Comparison of ENCODE assay signal across 8 cellular contexts in the genomic region with DNA sequence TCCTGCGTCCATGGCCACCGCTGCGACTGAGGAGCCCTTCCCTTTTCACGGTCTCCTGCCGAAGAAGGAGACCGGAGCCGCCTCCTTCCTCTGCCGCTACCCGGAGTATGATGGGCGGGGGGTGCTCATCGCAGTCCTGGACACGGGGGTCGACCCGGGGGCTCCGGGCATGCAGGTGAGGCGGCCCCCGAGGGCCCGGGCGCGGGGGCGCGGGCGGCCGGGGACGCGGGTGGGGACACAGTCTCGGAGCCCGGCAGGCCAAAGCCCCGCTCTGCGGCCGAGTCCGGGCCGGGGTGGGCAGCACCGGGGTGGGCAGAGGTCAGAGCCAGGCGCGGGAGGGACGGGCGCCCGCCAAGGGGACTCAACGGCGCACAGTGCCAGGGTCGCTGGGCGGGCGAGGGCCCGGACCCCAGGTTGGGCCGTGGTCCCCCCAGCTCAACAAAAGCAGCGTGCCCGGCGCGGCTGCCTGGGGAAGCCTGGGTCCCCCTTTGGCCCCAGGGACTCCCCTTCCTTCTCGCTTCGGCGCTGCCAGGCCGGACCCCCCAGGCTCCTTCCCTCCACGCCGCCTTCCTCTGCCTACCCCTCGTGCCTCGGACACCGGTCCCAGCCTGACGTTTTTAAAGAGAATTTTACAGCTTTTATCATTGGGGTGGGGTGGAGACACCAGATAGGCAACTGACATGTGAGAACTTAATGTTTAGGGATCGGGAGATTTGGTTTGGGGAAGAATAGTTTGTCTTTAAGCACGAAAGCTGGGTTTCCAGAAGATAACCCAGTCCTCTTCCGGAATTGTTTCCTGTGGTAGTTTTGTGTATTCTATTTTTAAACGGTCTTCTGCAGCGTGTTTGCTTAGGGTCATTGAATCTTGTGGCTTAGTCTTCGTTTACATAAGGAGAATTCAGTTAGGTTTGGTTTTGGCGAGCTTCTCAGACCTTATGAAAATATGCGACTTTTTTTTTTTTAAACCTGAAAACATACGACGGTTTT. TPM values are rescaled to one million over a fixed set of nuclear protein-coding genes. Genes with fewer than 3 reads are reported as not detected.
DNase-seq lines count a peak whose midpoint lies in the region; ATAC-seq, FAIRE-seq and TF ChIP-seq lines count a peak whose summit lies in the region.

No MANE protein-coding gene starts in this region.

- peak overlapping the region; percentile 94 to 98 (median 96) for H3K4me3 ChIP-seq in pancreas

- no peaks in the 10 kb centered on the region for H3K27me3 Mint-ChIP-seq in activated naive CD4-positive, alpha-beta T cell treated with anti-CD3 and anti-CD28 coated beads for 36 hours (ENCODE audit: low read depth)
- H3K27me3 Mint-ChIP-seq in glutamatergic neuron (ENCODE audit: unreplicated experiment), result peaks cover 5% of the 10 kb centered on the region

- intact Hi-C loops in Right ventricle myocardium inferior (cut with DNase I), result loop anchor here (2.0 to 5.0 kb wide), 3 partner anchors 45 to 205 kb away; a partner anchor contains a TSS
- intact Hi-C loops in cardiac septum (cut with DNase I), result loop anchor here (2.0 kb wide), 1 partner anchor 201 kb away; a partner anchor contains a TSS
- intact Hi-C loops in activated naive CD4-positive, alpha-beta T cell treated with anti-CD3 and anti-CD28 coated beads for 36 hours (cut with micrococcal nuclease), result loop anchor here (2.0 to 10.0 kb wide), 4 partner anchors 15 to 1923 kb away; a partner anchor contains a TSS
- intact Hi-C loops in pancreas (cut with DNase I), result no loop called here

- peak overlapping the region; percentile 77 to 99 (median 98) for H3K27ac ChIP-seq in pancreas

- no peaks in the 10 kb centered on the region for H3K36me3 ChIP-seq in pancreas

- DNase-seq in Right ventricle myocardium inferior (ENCODE audit: missing footprints) (no peak), cardiac septum (ENCODE audit: low spot score) (no peak), NCI-H69 (lab: John Stamatoyannopoulos, UW) (peak; percentile 70), glutamatergic neuron (peak; percentile 47), pancreas (peak in 3 of 6 donors; percentile 32 to 78 (median 72)), COLO829 (ENCODE audit: low spot score) (no peak)
- DNase-seq in activated naive CD4-positive, alpha-beta T cell treated with anti-CD3 and anti-CD28 coated beads for 36 hours, result peak; percentile 25

- peaks cover 0 to 23% (median 4%) of the 10 kb centered on the region in 3 donors for H3K4me1 ChIP-seq in pancreas

- peak overlapping the region; percentile 98 for H3K4me3 Mint-ChIP-seq in activated naive CD4-positive, alpha-beta T cell treated with anti-CD3 and anti-CD28 coated beads for 36 hours
- peak overlapping the region; percentile 99 for H3K4me3 Mint-ChIP-seq in glutamatergic neuron (ENCODE audit: unreplicated experiment)

- H3K9me3 Mint-ChIP-seq in activated naive CD4-positive, alpha-beta T cell treated with anti-CD3 and anti-CD28 coated beads for 36 hours, result no peaks in the 10 kb centered on the region
- H3K9me3 Mint-ChIP-seq in glutamatergic neuron (ENCODE audit: unreplicated experiment), result peaks cover 9% of the 10 kb centered on the region

- peaks cover 55% of the 10 kb centered on the region for H3K4me1 Mint-ChIP-seq in activated naive CD4-positive, alpha-beta T cell treated with anti-CD3 and anti-CD28 coated beads for 36 hours (ENCODE audit: low read depth)
- H3K4me1 Mint-ChIP-seq in glutamatergic neuron (ENCODE audit: low read depth, unreplicated experiment), result peaks cover 27% of the 10 kb centered on the region

- peak overlapping the region; percentile 100 for H3K27ac Mint-ChIP-seq in activated naive CD4-positive, alpha-beta T cell treated with anti-CD3 and anti-CD28 coated beads for 36 hours
- peak overlapping the region; percentile 86 for H3K27ac Mint-ChIP-seq in glutamatergic neuron (ENCODE audit: unreplicated experiment)

- TF ChIP-seq CTCF in glutamatergic neuron (IDR thresholded peaks at IDR 0.05; ENCODE audit: partially characterized antibody, unreplicated experiment) (no peak), pancreas (IDR thresholded peaks at IDR 0.05) (no peak)

- no peak for FAIRE-seq in pancreas (lab: Jason Lieb, UNC)

- no peaks in the 10 kb centered on the region for H3K9me3 ChIP-seq in pancreas

- ATAC-seq in Right ventricle myocardium inferior (peak; percentile 1), HG02798 (IDR thresholded peaks at IDR 0.05; ENCODE audit: poor library complexity, unreplicated experiment) (peak; percentile 21), pancreas (peak in 3 of 4 donors; percentile 1 to 9 (median 5))

- H3K36me3 Mint-ChIP-seq in activated naive CD4-positive, alpha-beta T cell treated with anti-CD3 and anti-CD28 coated beads for 36 hours (ENCODE audit: low read depth), result peaks cover 16% of the 10 kb centered on the region
- no peaks in the 10 kb centered on the region for H3K36me3 Mint-ChIP-seq in glutamatergic neuron (ENCODE audit: unreplicated experiment)

- WGBS in pancreas, 2 donors, result 1 to 2% methylated on average over 44 to 70 of the region's 70 CpGs

- CTCF ChIA-PET in activated naive CD4-positive, alpha-beta T cell treated with anti-CD3 and anti-CD28 coated beads for 36 hours (lab: Charles Lee), result interaction anchor here (0.9 to 1.6 kb wide), 2 partner anchors 8 to 249 kb away, joined by 5 read pairs; a partner anchor contains a TSS

- H3K27me3 ChIP-seq in pancreas, result no peaks in the 10 kb centered on the region

RNA-seq across cellular contexts. Expression of a gene that starts 0.5 kb away (rescaled TPM):
- total RNA-seq in Right ventricle myocardium inferior (29.9 TPM), cardiac septum (31.0 TPM), glutamatergic neuron (ENCODE audit: unreplicated experiment) (84.6 TPM), pancreas (10 to 100 TPM; 12.5 to 22.3 (median 15.9) TPM)
- total RNA-seq in activated naive CD4-positive, alpha-beta T cell treated with anti-CD3 and anti-CD28 coated beads for 36 hours, result 10 to 100 TPM; 51.9 to 54.7 TPM
- 10 to 100 TPM in 1 of 2 donors, 1 to 10 TPM in 1; 9.5 to 20.5 TPM for polyA plus RNA-seq in pancreas

Comparison
In these comparisons a context has a peak if more than half of its experiments do, and no peak if none do; other contexts are left out.
1. DNase-seq: peak in NCI-H69 (single experiment), activated naive CD4-positive, alpha-beta T cell treated with anti-CD3 and anti-CD28 coated beads for 36 hours (single experiment) and glutamatergic neuron (single experiment); none in Right ventricle myocardium inferior (single experiment), cardiac septum (single experiment) and COLO829 (single experiment).
2. intact Hi-C loops: an anchor here in Right ventricle myocardium inferior (2.0 to 5.0 kb wide), cardiac septum (2.0 kb wide) and activated naive CD4-positive, alpha-beta T cell treated with anti-CD3 and anti-CD28 coated beads for 36 hours (2.0 to 10.0 kb wide); none called in pancreas.
3. Peak in every context shown above with its lines, with median percentiles within 50 percentile points of each other: ATAC-seq.